1 cellular context compared by ENCODE assay signal in the genomic region with DNA sequence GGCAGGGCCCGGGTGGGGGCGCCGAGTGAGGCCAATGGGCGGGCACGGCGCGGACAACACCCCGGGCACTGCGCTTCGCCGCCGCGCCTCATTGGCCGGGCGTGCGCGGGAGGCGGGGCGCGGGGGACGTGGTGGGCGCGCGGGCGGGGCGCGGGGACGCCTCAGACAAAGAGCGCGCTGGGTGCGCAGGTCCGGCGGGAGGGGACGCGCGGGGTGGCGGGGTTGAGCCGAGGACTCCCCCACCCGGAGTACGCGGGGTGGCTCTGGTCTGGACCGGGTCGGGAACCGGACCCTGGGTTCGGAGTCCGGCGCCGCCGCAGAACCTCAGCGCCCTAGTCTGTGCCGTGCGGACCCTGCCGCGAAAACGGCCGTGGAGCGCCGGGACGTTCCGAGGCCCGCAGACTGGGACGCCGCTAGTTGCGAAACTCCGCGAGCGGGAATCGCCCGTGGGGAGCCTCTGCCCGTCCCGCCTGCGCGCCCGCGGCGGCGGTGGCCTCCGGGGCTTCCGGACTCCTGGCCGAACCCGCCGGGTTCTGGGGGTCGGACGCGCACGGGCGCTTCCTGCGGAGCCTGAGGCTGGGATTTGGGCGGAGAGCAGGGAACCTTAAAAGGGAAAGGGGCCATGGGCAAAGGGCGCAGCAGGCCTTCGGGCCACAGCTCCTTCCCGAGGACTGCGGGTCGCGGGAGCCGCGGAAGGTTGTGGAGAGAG.
TF ChIP-seq lines count a peak whose summit lies in the region.

No MANE protein-coding gene starts in this region.

TF ChIP-seq in K562, 482 proteins besides CTCF, POLR2A, EP300 and RAD21 (continued from another document):
- TF ChIP-seq, protein P1, sequence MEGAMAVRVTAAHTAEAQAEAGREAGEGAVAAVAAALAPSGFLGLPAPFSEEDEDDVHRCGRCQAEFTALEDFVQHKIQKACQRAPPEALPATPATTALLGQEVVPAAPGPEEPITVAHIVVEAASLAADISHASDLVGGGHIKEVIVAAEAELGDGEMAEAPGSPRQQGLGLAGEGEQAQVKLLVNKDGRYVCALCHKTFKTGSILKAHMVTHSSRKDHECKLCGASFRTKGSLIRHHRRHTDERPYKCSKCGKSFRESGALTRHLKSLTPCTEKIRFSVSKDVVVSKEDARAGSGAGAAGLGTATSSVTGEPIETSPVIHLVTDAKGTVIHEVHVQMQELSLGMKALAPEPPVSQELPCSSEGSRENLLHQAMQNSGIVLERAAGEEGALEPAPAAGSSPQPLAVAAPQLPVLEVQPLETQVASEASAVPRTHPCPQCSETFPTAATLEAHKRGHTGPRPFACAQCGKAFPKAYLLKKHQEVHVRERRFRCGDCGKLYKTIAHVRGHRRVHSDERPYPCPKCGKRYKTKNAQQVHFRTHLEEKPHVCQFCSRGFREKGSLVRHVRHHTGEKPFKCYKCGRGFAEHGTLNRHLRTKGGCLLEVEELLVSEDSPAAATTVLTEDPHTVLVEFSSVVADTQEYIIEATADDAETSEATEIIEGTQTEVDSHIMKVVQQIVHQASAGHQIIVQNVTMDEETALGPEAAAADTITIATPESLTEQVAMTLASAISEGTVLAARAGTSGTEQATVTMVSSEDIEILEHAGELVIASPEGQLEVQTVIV (CRISPR knock-in tag; IDR thresholded peaks at IDR 0.05; ENCODE audit: borderline replicate concordance): no peak
- TF ChIP-seq, protein P2, sequence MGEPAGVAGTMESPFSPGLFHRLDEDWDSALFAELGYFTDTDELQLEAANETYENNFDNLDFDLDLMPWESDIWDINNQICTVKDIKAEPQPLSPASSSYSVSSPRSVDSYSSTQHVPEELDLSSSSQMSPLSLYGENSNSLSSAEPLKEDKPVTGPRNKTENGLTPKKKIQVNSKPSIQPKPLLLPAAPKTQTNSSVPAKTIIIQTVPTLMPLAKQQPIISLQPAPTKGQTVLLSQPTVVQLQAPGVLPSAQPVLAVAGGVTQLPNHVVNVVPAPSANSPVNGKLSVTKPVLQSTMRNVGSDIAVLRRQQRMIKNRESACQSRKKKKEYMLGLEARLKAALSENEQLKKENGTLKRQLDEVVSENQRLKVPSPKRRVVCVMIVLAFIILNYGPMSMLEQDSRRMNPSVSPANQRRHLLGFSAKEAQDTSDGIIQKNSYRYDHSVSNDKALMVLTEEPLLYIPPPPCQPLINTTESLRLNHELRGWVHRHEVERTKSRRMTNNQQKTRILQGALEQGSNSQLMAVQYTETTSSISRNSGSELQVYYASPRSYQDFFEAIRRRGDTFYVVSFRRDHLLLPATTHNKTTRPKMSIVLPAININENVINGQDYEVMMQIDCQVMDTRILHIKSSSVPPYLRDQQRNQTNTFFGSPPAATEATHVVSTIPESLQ (CRISPR knock-in tag; IDR thresholded peaks at IDR 0.05): no peak
- no peak for TF ChIP-seq ZZZ3 (IDR thresholded peaks at IDR 0.05)
- TF ChIP-seq, protein P3, sequence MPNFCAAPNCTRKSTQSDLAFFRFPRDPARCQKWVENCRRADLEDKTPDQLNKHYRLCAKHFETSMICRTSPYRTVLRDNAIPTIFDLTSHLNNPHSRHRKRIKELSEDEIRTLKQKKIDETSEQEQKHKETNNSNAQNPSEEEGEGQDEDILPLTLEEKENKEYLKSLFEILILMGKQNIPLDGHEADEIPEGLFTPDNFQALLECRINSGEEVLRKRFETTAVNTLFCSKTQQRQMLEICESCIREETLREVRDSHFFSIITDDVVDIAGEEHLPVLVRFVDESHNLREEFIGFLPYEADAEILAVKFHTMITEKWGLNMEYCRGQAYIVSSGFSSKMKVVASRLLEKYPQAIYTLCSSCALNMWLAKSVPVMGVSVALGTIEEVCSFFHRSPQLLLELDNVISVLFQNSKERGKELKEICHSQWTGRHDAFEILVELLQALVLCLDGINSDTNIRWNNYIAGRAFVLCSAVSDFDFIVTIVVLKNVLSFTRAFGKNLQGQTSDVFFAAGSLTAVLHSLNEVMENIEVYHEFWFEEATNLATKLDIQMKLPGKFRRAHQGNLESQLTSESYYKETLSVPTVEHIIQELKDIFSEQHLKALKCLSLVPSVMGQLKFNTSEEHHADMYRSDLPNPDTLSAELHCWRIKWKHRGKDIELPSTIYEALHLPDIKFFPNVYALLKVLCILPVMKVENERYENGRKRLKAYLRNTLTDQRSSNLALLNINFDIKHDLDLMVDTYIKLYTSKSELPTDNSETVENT (CRISPR knock-in tag; IDR thresholded peaks at IDR 0.05): no peak
- 0 out of 2 replicates have a peak, but pooled peaks have one; percentile 40 for TF ChIP-seq CREM (IDR thresholded peaks at IDR 0.05; ENCODE audit: low read depth)
- peak; percentile 47; the same call in 1 of the 2 replicates for TF ChIP-seq BCOR (IDR thresholded peaks at IDR 0.05)
- no peak for TF ChIP-seq ZNF41 (CRISPR knock-in tag; conservative IDR thresholded peaks at IDR 0.05)
- TF ChIP-seq SAP30 (IDR thresholded peaks at IDR 0.05; ENCODE audit: borderline replicate concordance, insufficient read depth, low read depth, low read length, poor library complexity, severe bottlenecking): peak; percentile 21
- no peak for TF ChIP-seq MCM7 (IDR thresholded peaks at IDR 0.05)
- TF ChIP-seq CTBP1 (IDR thresholded peaks at IDR 0.05; ENCODE audit: borderline replicate concordance): peak; percentile 37; the same call in 1 of the 2 replicates
- TF ChIP-seq, protein P4, sequence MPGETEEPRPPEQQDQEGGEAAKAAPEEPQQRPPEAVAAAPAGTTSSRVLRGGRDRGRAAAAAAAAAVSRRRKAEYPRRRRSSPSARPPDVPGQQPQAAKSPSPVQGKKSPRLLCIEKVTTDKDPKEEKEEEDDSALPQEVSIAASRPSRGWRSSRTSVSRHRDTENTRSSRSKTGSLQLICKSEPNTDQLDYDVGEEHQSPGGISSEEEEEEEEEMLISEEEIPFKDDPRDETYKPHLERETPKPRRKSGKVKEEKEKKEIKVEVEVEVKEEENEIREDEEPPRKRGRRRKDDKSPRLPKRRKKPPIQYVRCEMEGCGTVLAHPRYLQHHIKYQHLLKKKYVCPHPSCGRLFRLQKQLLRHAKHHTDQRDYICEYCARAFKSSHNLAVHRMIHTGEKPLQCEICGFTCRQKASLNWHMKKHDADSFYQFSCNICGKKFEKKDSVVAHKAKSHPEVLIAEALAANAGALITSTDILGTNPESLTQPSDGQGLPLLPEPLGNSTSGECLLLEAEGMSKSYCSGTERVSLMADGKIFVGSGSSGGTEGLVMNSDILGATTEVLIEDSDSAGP (CRISPR knock-in tag; IDR thresholded peaks at IDR 0.05): no peak
- no peak for TF ChIP-seq ZNF3 (CRISPR knock-in tag; IDR thresholded peaks at IDR 0.05)
- peak; percentile 50; the same call in 1 of the 2 replicates for TF ChIP-seq CXXC5 (CRISPR knock-in tag; IDR thresholded peaks at IDR 0.05)
- TF ChIP-seq ZKSCAN1 (IDR thresholded peaks at IDR 0.05; ENCODE audit: low read depth, low read length): no peak
- TF ChIP-seq, protein P5, sequence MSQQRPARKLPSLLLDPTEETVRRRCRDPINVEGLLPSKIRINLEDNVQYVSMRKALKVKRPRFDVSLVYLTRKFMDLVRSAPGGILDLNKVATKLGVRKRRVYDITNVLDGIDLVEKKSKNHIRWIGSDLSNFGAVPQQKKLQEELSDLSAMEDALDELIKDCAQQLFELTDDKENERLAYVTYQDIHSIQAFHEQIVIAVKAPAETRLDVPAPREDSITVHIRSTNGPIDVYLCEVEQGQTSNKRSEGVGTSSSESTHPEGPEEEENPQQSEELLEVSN (IDR thresholded peaks at IDR 0.05; ENCODE audit: borderline replicate concordance in 1 of 2, extremely low read depth in 1 of 2, insufficient read depth in 1 of 2, insufficient read length in 1 of 2, low read depth in 1 of 2, low read length in 1 of 2, poor library complexity in 1 of 2, severe bottlenecking in 1 of 2): peak in 1 of 2 experiments; percentile 6
- TF ChIP-seq SMARCC2 (IDR thresholded peaks at IDR 0.05; ENCODE audit: low read depth): no peak
- no peak for TF ChIP-seq TEAD4 (IDR thresholded peaks at IDR 0.05; ENCODE audit: low read length)
- no peak for TF ChIP-seq TEAD4 (CRISPR knock-in tag; IDR thresholded peaks at IDR 0.05; ENCODE audit: borderline replicate concordance)
- TF ChIP-seq, protein P6, sequence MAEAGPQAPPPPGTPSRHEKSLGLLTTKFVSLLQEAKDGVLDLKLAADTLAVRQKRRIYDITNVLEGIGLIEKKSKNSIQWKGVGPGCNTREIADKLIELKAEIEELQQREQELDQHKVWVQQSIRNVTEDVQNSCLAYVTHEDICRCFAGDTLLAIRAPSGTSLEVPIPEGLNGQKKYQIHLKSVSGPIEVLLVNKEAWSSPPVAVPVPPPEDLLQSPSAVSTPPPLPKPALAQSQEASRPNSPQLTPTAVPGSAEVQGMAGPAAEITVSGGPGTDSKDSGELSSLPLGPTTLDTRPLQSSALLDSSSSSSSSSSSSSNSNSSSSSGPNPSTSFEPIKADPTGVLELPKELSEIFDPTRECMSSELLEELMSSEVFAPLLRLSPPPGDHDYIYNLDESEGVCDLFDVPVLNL (CRISPR knock-in tag; IDR thresholded peaks at IDR 0.05; ENCODE audit: low read depth): no peak
- TF ChIP-seq, protein P7, sequence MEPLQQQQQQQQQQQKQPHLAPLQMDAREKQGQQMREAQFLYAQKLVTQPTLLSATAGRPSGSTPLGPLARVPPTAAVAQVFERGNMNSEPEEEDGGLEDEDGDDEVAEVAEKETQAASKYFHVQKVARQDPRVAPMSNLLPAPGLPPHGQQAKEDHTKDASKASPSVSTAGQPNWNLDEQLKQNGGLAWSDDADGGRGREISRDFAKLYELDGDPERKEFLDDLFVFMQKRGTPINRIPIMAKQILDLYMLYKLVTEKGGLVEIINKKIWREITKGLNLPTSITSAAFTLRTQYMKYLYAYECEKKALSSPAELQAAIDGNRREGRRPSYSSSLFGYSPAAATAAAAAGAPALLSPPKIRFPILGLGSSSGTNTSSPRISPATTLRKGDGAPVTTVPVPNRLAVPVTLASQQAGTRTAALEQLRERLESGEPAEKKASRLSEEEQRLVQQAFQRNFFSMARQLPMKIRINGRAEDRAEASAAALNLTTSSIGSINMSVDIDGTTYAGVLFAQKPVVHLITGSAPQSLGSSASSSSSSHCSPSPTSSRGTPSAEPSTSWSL (CRISPR knock-in tag; IDR thresholded peaks at IDR 0.05; ENCODE audit: borderline replicate concordance): no peak
- TF ChIP-seq ZNF507 (tag; conservative IDR thresholded peaks at IDR 0.05): no peak
- TF ChIP-seq PYGO2 (tag; IDR thresholded peaks at IDR 0.05): no peak
- no peak for TF ChIP-seq ARHGAP35 (IDR thresholded peaks at IDR 0.05; ENCODE audit: partially characterized antibody)
- no peak for TF ChIP-seq ZNF79 (CRISPR knock-in tag; IDR thresholded peaks at IDR 0.05; ENCODE audit: low read depth)
- TF ChIP-seq HEY1 (CRISPR knock-in tag; IDR thresholded peaks at IDR 0.05; ENCODE audit: borderline replicate concordance): no peak
- TF ChIP-seq HNRNPL (IDR thresholded peaks at IDR 0.05; ENCODE audit: low read depth, low read length): 0 out of 2 replicates have a peak, but pooled peaks have one; percentile 11
- TF ChIP-seq MEIS2 (IDR thresholded peaks at IDR 0.05; ENCODE audit: partially characterized antibody): no peak
- no peak for TF ChIP-seq EGR1 (conservative IDR thresholded peaks at IDR 0.05)
- peak; percentile 21 for TF ChIP-seq POLR2B (IDR thresholded peaks at IDR 0.05; ENCODE audit: low read depth, partially characterized antibody)
- TF ChIP-seq, protein P8, sequence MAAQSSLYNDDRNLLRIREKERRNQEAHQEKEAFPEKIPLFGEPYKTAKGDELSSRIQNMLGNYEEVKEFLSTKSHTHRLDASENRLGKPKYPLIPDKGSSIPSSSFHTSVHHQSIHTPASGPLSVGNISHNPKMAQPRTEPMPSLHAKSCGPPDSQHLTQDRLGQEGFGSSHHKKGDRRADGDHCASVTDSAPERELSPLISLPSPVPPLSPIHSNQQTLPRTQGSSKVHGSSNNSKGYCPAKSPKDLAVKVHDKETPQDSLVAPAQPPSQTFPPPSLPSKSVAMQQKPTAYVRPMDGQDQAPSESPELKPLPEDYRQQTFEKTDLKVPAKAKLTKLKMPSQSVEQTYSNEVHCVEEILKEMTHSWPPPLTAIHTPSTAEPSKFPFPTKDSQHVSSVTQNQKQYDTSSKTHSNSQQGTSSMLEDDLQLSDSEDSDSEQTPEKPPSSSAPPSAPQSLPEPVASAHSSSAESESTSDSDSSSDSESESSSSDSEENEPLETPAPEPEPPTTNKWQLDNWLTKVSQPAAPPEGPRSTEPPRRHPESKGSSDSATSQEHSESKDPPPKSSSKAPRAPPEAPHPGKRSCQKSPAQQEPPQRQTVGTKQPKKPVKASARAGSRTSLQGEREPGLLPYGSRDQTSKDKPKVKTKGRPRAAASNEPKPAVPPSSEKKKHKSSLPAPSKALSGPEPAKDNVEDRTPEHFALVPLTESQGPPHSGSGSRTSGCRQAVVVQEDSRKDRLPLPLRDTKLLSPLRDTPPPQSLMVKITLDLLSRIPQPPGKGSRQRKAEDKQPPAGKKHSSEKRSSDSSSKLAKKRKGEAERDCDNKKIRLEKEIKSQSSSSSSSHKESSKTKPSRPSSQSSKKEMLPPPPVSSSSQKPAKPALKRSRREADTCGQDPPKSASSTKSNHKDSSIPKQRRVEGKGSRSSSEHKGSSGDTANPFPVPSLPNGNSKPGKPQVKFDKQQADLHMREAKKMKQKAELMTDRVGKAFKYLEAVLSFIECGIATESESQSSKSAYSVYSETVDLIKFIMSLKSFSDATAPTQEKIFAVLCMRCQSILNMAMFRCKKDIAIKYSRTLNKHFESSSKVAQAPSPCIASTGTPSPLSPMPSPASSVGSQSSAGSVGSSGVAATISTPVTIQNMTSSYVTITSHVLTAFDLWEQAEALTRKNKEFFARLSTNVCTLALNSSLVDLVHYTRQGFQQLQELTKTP (IDR thresholded peaks at IDR 0.05; ENCODE audit: low read depth in 1 of 2, partially characterized antibody in 2 of 2): no peak
- no peak for TF ChIP-seq ESRRA (IDR thresholded peaks at IDR 0.05; ENCODE audit: borderline replicate concordance, low read depth)
- TF ChIP-seq PTTG1 (tag; IDR thresholded peaks at IDR 0.05; ENCODE audit: low read depth): no peak
- TF ChIP-seq MED1 (CRISPR knock-in tag; IDR thresholded peaks at IDR 0.05; ENCODE audit: borderline replicate concordance): no peak
- no peak for TF ChIP-seq HDAC1 (IDR thresholded peaks at IDR 0.05)
- TF ChIP-seq GTF2E2 (tag; IDR thresholded peaks at IDR 0.05): no peak
- no peak for TF ChIP-seq ZNF184 (CRISPR knock-in tag; IDR thresholded peaks at IDR 0.05)
- TF ChIP-seq, protein P9, sequence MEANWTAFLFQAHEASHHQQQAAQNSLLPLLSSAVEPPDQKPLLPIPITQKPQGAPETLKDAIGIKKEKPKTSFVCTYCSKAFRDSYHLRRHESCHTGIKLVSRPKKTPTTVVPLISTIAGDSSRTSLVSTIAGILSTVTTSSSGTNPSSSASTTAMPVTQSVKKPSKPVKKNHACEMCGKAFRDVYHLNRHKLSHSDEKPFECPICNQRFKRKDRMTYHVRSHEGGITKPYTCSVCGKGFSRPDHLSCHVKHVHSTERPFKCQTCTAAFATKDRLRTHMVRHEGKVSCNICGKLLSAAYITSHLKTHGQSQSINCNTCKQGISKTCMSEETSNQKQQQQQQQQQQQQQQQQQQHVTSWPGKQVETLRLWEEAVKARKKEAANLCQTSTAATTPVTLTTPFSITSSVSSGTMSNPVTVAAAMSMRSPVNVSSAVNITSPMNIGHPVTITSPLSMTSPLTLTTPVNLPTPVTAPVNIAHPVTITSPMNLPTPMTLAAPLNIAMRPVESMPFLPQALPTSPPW (CRISPR knock-in tag; IDR thresholded peaks at IDR 0.05): peak; percentile 96
- no peak for TF ChIP-seq TEAD1 (CRISPR knock-in tag; IDR thresholded peaks at IDR 0.05)
- TF ChIP-seq PHF20 (IDR thresholded peaks at IDR 0.05; ENCODE audit: partially characterized antibody): peak; percentile 7
- no peak for TF ChIP-seq FOXA1 (IDR thresholded peaks at IDR 0.05; ENCODE audit: borderline replicate concordance)
TF ChIP-seq in K562: peak in this region for 25.
